1 cellular context compared by ENCODE assay signal in the genomic region with DNA sequence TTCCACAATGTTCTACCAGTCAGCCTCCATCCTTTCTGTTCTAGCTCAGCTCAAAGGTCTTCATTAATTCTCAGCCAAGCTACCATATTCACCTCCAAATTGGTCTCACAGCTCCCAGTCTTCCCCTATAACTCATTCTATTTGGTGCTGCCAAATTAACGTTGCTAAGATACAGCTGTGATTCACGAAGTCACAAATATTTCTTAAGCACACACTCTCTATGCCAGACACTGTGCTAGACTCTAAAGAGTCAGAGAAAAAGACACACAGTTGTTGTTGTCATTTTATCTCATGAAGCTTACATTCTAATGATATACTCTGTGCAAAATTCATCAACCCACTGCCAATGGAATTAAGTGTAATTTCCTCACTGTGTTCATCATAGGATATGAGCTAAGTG.
TF ChIP-seq lines count a peak whose summit lies in the region.

No MANE protein-coding gene starts in this region.

TF ChIP-seq in IMR-90, 13 proteins besides CTCF, POLR2A, EP300 and RAD21 (continued from another document):
- TF ChIP-seq, protein P1, sequence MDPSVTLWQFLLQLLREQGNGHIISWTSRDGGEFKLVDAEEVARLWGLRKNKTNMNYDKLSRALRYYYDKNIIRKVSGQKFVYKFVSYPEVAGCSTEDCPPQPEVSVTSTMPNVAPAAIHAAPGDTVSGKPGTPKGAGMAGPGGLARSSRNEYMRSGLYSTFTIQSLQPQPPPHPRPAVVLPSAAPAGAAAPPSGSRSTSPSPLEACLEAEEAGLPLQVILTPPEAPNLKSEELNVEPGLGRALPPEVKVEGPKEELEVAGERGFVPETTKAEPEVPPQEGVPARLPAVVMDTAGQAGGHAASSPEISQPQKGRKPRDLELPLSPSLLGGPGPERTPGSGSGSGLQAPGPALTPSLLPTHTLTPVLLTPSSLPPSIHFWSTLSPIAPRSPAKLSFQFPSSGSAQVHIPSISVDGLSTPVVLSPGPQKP (IDR thresholded peaks at IDR 0.05; ENCODE audit: borderline replicate concordance, low read depth, low read length), result no peak
TF ChIP-seq in IMR-90: peak in this region for 0.
